ENCODE assay signal across 18 cellular contexts in the genomic region with DNA sequence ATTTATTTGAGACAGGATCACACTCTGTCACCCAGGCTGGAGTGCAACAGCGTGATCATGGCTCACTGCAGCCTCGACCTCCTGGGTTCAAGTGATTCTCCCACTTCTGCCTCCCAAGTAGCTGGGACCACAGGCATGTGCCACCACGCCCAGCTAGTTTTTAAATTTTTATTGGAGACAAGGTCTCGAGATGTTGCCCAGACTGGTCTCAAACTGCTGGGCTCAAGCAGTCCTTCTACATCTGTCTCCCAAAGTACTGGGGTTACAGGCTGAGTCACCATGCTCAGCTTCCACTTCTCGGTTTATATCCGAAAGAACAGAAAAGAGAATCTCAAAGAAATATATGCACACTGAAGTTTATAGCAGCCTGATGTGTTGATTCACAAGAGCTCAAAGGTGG.
A peak's percentile ranks its signal among the peaks of the same experiment; 100 is the strongest.
DNase-seq lines count a peak whose midpoint lies in the region; ATAC-seq and TF ChIP-seq lines count a peak whose summit lies in the region.
"Had no signal": no experiment of that assay in that cellular context is flagged by ENCODE, and none has a peak within 500 bp of the region (broad histone marks: within the 10 kb centered on the region; RNA-seq: fewer than 3 reads in every experiment).

No MANE protein-coding gene starts in this region.

- POLR2A ChIA-PET in Panc1 (lab: Charles Lee) = no interaction called here

- intact Hi-C loops in Panc1 (cut with micrococcal nuclease; ENCODE audit: unreplicated experiment) (no loop called here), esophagus squamous epithelium (cut with DNase I) (no loop called here), gastrocnemius medialis (cut with DNase I; ENCODE audit: low total_unique reads) (no loop called here)

- H3F3A ChIP-seq in MM.1S (ENCODE audit: insufficient read depth, low read length) = peaks cover 11% of the 10 kb centered on the region

- H3K4me3 ChIP-seq in Panc1 (ENCODE audit: low read depth in 2 of 2, low read length in 2 of 2) (no peak overlapping the region), esophagus squamous epithelium (no peak overlapping the region), gastrocnemius medialis (no peak overlapping the region), coronary artery (no peak overlapping the region), MM.1S (ENCODE audit: low read length) (no peak overlapping the region)
- H3K4me3 ChIP-seq: cardiac muscle cell had no signal

- no peak for ATAC-seq in Panc1
- no peak for ATAC-seq in gastrocnemius medialis

- no peaks in the 10 kb centered on the region for H4K20me1 ChIP-seq in MM.1S (ENCODE audit: insufficient read depth, low read length)

- BruUV-seq in Panc1 (replicated peaks; lab: Mats Ljungman, UMichigan) = no TSS peak

- no peaks in the 10 kb centered on the region for H3K79me2 ChIP-seq in MM.1S (ENCODE audit: low read length)

- H3K36me3 ChIP-seq in Panc1 (ENCODE audit: control insufficient read depth, insufficient read depth, low read length) (no peaks in the 10 kb centered on the region), esophagus squamous epithelium (no peaks in the 10 kb centered on the region), gastrocnemius medialis (no peaks in the 10 kb centered on the region), MM.1S (replicated peaks; ENCODE audit: insufficient read depth, low read length) (no peaks in the 10 kb centered on the region)
- H3K36me3 ChIP-seq: cardiac muscle cell had no signal

- TF ChIP-seq CTCF in Panc1 (IDR thresholded peaks at IDR 0.05) (no peak), esophagus squamous epithelium (IDR thresholded peaks at IDR 0.05) (no peak), gastrocnemius medialis (IDR thresholded peaks at IDR 0.05 in 4 of 5, conservative IDR thresholded peaks at IDR 0.05 in 1 of 5) (no peak), coronary artery (IDR thresholded peaks at IDR 0.05) (no peak), MM.1S (IDR thresholded peaks at IDR 0.05; ENCODE audit: low read length) (no peak), GM10266 (IDR thresholded peaks at IDR 0.05; ENCODE audit: control insufficient read depth, insufficient read depth, low read depth, missing control alignments) (no peak)

- no peaks in the 10 kb centered on the region for H3K9me2 ChIP-seq in MM.1S (replicated peaks; ENCODE audit: insufficient read depth, low read length)

- H3K4me1 ChIP-seq in Panc1 (ENCODE audit: control insufficient read depth, insufficient read depth, low read length) (peaks cover 29% of the 10 kb centered on the region), esophagus squamous epithelium (peaks cover 3 to 68% (median 33%) of the 10 kb centered on the region in 3 donors), gastrocnemius medialis (peaks cover 37 to 52% of the 10 kb centered on the region in 2 donors), MM.1S (ENCODE audit: low read length) (peaks cover 16% of the 10 kb centered on the region)

- 51 to 92% methylated on average over 5 to 6 of the region's 6 CpGs for WGBS in esophagus squamous epithelium, 2 donors

- in situ Hi-C loops in Panc1 (cut with HindIII; ENCODE audit: low pct_unique_long_range_greater_than_20kb, low sequenced_read_pairs) (no loop called here), gastrocnemius medialis (cut with MboI; ENCODE audit: low sequenced_read_pairs in 4 of 4) (loop anchor here in 2 of 4 donors (25.0 kb wide), 1 partner anchor 394 kb away; no protein-coding TSS in a partner anchor)

- H3K27ac ChIP-seq in Panc1 (ENCODE audit: low read length) = peak overlapping the region; percentile 74; the same call in 1 of the 2 replicates
- H3K27ac ChIP-seq in esophagus squamous epithelium = peak overlapping the region; percentile 66 to 95 (median 78)
- H3K27ac ChIP-seq in gastrocnemius medialis = peak overlapping the region; percentile 77 to 92 (median 88)
- peak overlapping the region in 1 of 2 donors; percentile 93 for H3K27ac ChIP-seq in coronary artery
- H3K27ac ChIP-seq in MM.1S (ENCODE audit: low read length) = no peak overlapping the region
- H3K27ac ChIP-seq: cardiac muscle cell had no signal

- no peak overlapping the region for H2AFZ ChIP-seq in MM.1S (ENCODE audit: low read length)

- CTCF ChIA-PET in Panc1 (lab: Charles Lee) = no interaction called here

- DNase-seq in CD1c-positive myeloid dendritic cell (ENCODE audit: extremely low spot score) = peak; percentile 63
- DNase-seq in Panc1 (ENCODE audit: low read depth, low spot score) = no peak
- DNase-seq in esophagus squamous epithelium (lab: John Stamatoyannopoulos, UW) = no peak
- DNase-seq in gastrocnemius medialis = no peak
- DNase-seq in coronary artery (ENCODE audit: low spot score) = no peak
- DNase-seq in MM.1S = no peak
- no peak for DNase-seq in GM10266 (ENCODE audit: extremely low spot score)
- no peak for DNase-seq in AML-193 (lab: John Stamatoyannopoulos, UW)
- DNase-seq: activated CD4-positive, alpha-beta T cell treated with anti-CD3 and anti-CD28 coated beads for 48 hours; activated T-cell treated with anti-CD3 and anti-CD28 coated beads, Interleukin-2, amount 50 U/mL, for 24 hours; Kasumi-1; kidney glomerular epithelial cell; NCI-H2029 treated with DMSO at 0.1 percent for 48 hours; posterior cingulate gyrus; SHP77; T-helper 9 cell; trophoblast cell had no signal

- H3K4me2 ChIP-seq in MM.1S (ENCODE audit: low read depth, low read length) = no peak overlapping the region

- TF ChIP-seq POLR2A in esophagus squamous epithelium (IDR thresholded peaks at IDR 0.05) (no peak), gastrocnemius medialis (IDR thresholded peaks at IDR 0.05) (no peak)

- H3K9ac ChIP-seq in MM.1S (ENCODE audit: low read length) = no peak overlapping the region

- peaks cover 8% of the 10 kb centered on the region; the same call in 1 of the 2 replicates for H3K9me3 ChIP-seq in Panc1 (ENCODE audit: control insufficient read depth, insufficient read depth, low read depth, low read length)
- H3K9me3 ChIP-seq in esophagus squamous epithelium = peaks cover 0 to 8% (median 4%) of the 10 kb centered on the region in 3 donors
- no peaks in the 10 kb centered on the region for H3K9me3 ChIP-seq in gastrocnemius medialis
- no peaks in the 10 kb centered on the region for H3K9me3 ChIP-seq in MM.1S (replicated peaks; ENCODE audit: insufficient read depth, low read length)

- H3K27me3 ChIP-seq in Panc1 (ENCODE audit: control insufficient read depth, insufficient read depth, low read length) (no peaks in the 10 kb centered on the region), esophagus squamous epithelium (peaks cover 0 to 92% (median 0%) of the 10 kb centered on the region in 4 donors), gastrocnemius medialis (no peaks in the 10 kb centered on the region), MM.1S (replicated peaks; ENCODE audit: insufficient read depth, low read length) (no peaks in the 10 kb centered on the region)
- H3K27me3 ChIP-seq: cardiac muscle cell had no signal
